25 cellular contexts compared by ENCODE assay signal in genomic region chr18:2368102-2368501, GRCh38.
"Had no signal": no experiment of that assay in that cellular context is flagged by ENCODE, and none has a peak within 500 bp of the region (broad histone marks: within the 10 kb centered on the region; RNA-seq: fewer than 3 reads in every experiment).

No MANE protein-coding gene starts in this region.

- H3K4me1 Mint-ChIP-seq: endodermal cell had no signal

- H3K36me3 ChIP-seq: colonic mucosa, esophagus muscularis mucosa, esophagus squamous epithelium, gastrocnemius medialis, gastroesophageal sphincter, heart left ventricle, heart right ventricle had no signal

- H3K27ac Mint-ChIP-seq: dendritic cell treated with granulocyte-macrophage colony-stimulating factor and Interleukin-4, amounts not matched to agents 40 ng/mL and 50 ng/mL, for 4 days; effector memory CD8-positive, alpha-beta T cell; endodermal cell had no signal

- ATAC-seq: effector memory CD8-positive, alpha-beta T cell; esophagus mucosa; foreskin keratinocyte; gastrocnemius medialis; gastroesophageal sphincter; heart left ventricle; heart right ventricle had no signal

- H3K4me3 ChIP-seq: colonic mucosa, coronary artery, dorsolateral prefrontal cortex, esophagus muscularis mucosa, esophagus squamous epithelium, gastrocnemius medialis, gastroesophageal sphincter, heart left ventricle, heart right ventricle had no signal

- H3K4me3 Mint-ChIP-seq: dendritic cell treated with granulocyte-macrophage colony-stimulating factor and Interleukin-4, amounts not matched to agents 40 ng/mL and 50 ng/mL, for 4 days; effector memory CD8-positive, alpha-beta T cell; endodermal cell had no signal

- H3K9me3 ChIP-seq: colonic mucosa, esophagus muscularis mucosa, esophagus squamous epithelium, gastrocnemius medialis, gastroesophageal sphincter, heart right ventricle had no signal

- H3K27ac ChIP-seq: colonic mucosa, coronary artery, dorsolateral prefrontal cortex, epithelial cell of prostate, esophagus muscularis mucosa, esophagus squamous epithelium, foreskin keratinocyte, gastrocnemius medialis, gastroesophageal sphincter, heart left ventricle, heart right ventricle had no signal

- H3K4me1 ChIP-seq: colonic mucosa, esophagus muscularis mucosa, esophagus squamous epithelium, foreskin keratinocyte, gastrocnemius medialis, gastroesophageal sphincter, heart left ventricle, heart right ventricle had no signal

- H3K9me3 Mint-ChIP-seq: dendritic cell treated with granulocyte-macrophage colony-stimulating factor and Interleukin-4, amounts not matched to agents 40 ng/mL and 50 ng/mL, for 4 days; effector memory CD8-positive, alpha-beta T cell; endodermal cell had no signal

- DNase-seq: colonic mucosa; cortex of kidney; dermis blood vessel endothelial cell; dorsolateral prefrontal cortex; effector CD4-positive, alpha-beta T cell; effector CD8-positive, alpha-beta T cell; effector memory CD4-positive, alpha-beta T cell; effector memory CD8-positive, alpha-beta T cell; endodermal cell; erythroblast; esophagus squamous epithelium; foreskin fibroblast; foreskin keratinocyte; foreskin melanocyte; gastrocnemius medialis; glutamatergic neuron; head of caudate nucleus; heart left ventricle; heart right ventricle had no signal
